ENCODE assay signal across 8 cellular contexts in genomic region chr12:110742718-110743570, GRCh38. TPM values are rescaled to one million over a fixed set of nuclear protein-coding genes. Genes with fewer than 3 reads are reported as not detected.
A peak's percentile ranks its signal among the peaks of the same experiment; 100 is the strongest.
DNase-seq lines count a peak whose midpoint lies in the region; ATAC-seq, FAIRE-seq and TF ChIP-seq lines count a peak whose summit lies in the region.

Gene PPP1CC (minus strand): TSS chr12:110742891. CDS start chr12:110742707, 184 bp downstream.

- H3K27me3 ChIP-seq in colonic mucosa = no peaks in the 10 kb centered on the region
- H3K27me3 ChIP-seq in layer of hippocampus (ENCODE audit: control insufficient read depth, insufficient read depth, low read length) = no peaks in the 10 kb centered on the region

- DNase-seq in AG20443 (ENCODE audit: low spot score) (peak; percentile 98), GM19239 (ENCODE audit: insufficient read length, low spot score) (peak; percentile 82), NCI-H526 (lab: John Stamatoyannopoulos, UW) (peak; percentile 88 to 97), colonic mucosa (peak; percentile 93)
- peak; percentile 94 for DNase-seq in activated CD4-positive, alpha-beta T cell treated with anti-CD3 and anti-CD28 coated beads for 48 hours
- peak; percentile 77 to 87 (median 80) for DNase-seq in stimulated activated CD4-positive, alpha-beta T cell treated with anti-CD3 and anti-CD28 coated beads, Interleukin-1b, Interleukin-23, amount 100 ng/mL, for 24 hours (ENCODE audit: low read depth in 4 of 4, low spot score in 1 of 4)

- ATAC-seq in HG03457 (IDR thresholded peaks at IDR 0.05; ENCODE audit: unreplicated experiment) = peak; percentile 60

- FAIRE-seq in GM19239 (lab: Jason Lieb, UNC) = peak; percentile 64

- H3K4me3 ChIP-seq in colonic mucosa = peak within 1 kb of the TSS; percentile 91

- H3K9ac ChIP-seq in colonic mucosa (ENCODE audit: low read depth in 2 of 2, low read length in 2 of 2) = peak within 1 kb of the TSS; percentile 92 to 96

- H3K9me3 ChIP-seq in colonic mucosa = no peaks in the 10 kb centered on the region

- intact Hi-C loops in colonic mucosa (cut with DNase I) = no loop called here

- peaks cover 13% of the 10 kb centered on the region for H3K4me1 ChIP-seq in colonic mucosa

- no peak for TF ChIP-seq CTCF in colonic mucosa (IDR thresholded peaks at IDR 0.05)

- H3K36me3 ChIP-seq in colonic mucosa = no peaks in the 10 kb centered on the region

- peak within 1 kb of the TSS; percentile 80 for H3K27ac ChIP-seq in colonic mucosa
- H3K27ac ChIP-seq in layer of hippocampus (ENCODE audit: low read depth, low read length) = peak within 1 kb of the TSS; percentile 80

RNA-seq across cellular contexts. Expression of gene PPP1CC, which starts in this region (rescaled TPM):
- 100 to 1,000 TPM; 170 to 198 TPM for total RNA-seq in colonic mucosa

Comparison
In these comparisons a context has a peak if more than half of its experiments do, and no peak if none do; other contexts are left out.
1. Peak in every context shown above with its lines: DNase-seq, ATAC-seq, H3K4me3 ChIP-seq and H3K27ac ChIP-seq.